ENCODE assay signal across 8 cellular contexts in genomic region chrX:104909694-104910093, GRCh38.
A peak's percentile ranks its signal among the peaks of the same experiment; 100 is the strongest.
DNase-seq lines count a peak whose midpoint lies in the region; ATAC-seq and TF ChIP-seq lines count a peak whose summit lies in the region.
"Not testable (repeated sequence)": the region's sequence is repeated elsewhere in the genome, so short reads cannot be mapped to it uniquely, and the experiment has no call there.

No MANE protein-coding gene starts in this region.

- intact Hi-C loops in right lobe of liver (cut with DNase I) = not testable (repeated sequence)

- H3K27me3 Mint-ChIP-seq in GM23338 (ENCODE audit: insufficient read depth, low read depth, poor library complexity); T-helper 1 cell treated with Interleukin-12 subunit alpha and Interleukin-12 subunit beta and Interleukin-4 antibody, amounts not matched to agents 30 μg/mL and 1 μg/mL, for 36 hours (ENCODE audit: low read depth); activated T-cell treated with anti-CD3 and anti-CD28 coated beads, Interleukin-2, amount 50 U/mL, for 24 hours; glutamatergic neuron (ENCODE audit: unreplicated experiment); osteocyte (ENCODE audit: unreplicated experiment): not testable (repeated sequence)

- 55% methylated on average over 7 of the region's 10 CpGs for WGBS in right lobe of liver (ENCODE audit: insufficient coverage, low coverage, low lambda C conversion rate, missing lambda C conversion rate)
- WGBS in suprapubic skin = 45% methylated on average over 4 of the region's 10 CpGs

- not testable (repeated sequence) for H3K9me2 ChIP-seq in GM23338 (ENCODE audit: insufficient read depth)

- in situ Hi-C loops in brain microvascular endothelial cell (cut with HindIII; ENCODE audit: low pct_ligation_motif_present, low sequenced_read_pairs) = not testable (repeated sequence)

- not testable (repeated sequence) for H3K27me3 ChIP-seq in GM23338 (ENCODE audit: insufficient read depth); brain microvascular endothelial cell (replicated peaks); right lobe of liver; suprapubic skin

- peak overlapping the region; percentile 64 for H3K4me3 ChIP-seq in GM23338
- peak overlapping the region; percentile 24 for H3K4me3 ChIP-seq in brain microvascular endothelial cell (ENCODE audit: low read depth, low read length)
- peak overlapping the region; percentile 22 to 38 (median 36) for H3K4me3 ChIP-seq in right lobe of liver
- peak overlapping the region; percentile 37 for H3K4me3 ChIP-seq in suprapubic skin

- H3K36me3 ChIP-seq in GM23338 (ENCODE audit: insufficient read depth); brain microvascular endothelial cell (replicated peaks); right lobe of liver; suprapubic skin: not testable (repeated sequence)

- TF ChIP-seq CTCF in GM23338 (conservative IDR thresholded peaks at IDR 0.05; ENCODE audit: low read depth in 2 of 2); brain microvascular endothelial cell (IDR thresholded peaks at IDR 0.05; ENCODE audit: low read depth, low read length, missing control alignments); glutamatergic neuron (IDR thresholded peaks at IDR 0.05; ENCODE audit: partially characterized antibody, unreplicated experiment); right lobe of liver (IDR thresholded peaks at IDR 0.05); osteocyte (IDR thresholded peaks at IDR 0.05); suprapubic skin (IDR thresholded peaks at IDR 0.05): not testable (repeated sequence)

- not testable (repeated sequence) for H3K4me1 ChIP-seq in GM23338 (ENCODE audit: insufficient read depth); right lobe of liver; suprapubic skin

- TF ChIP-seq POLR2A in right lobe of liver (IDR thresholded peaks at IDR 0.05); suprapubic skin (IDR thresholded peaks at IDR 0.05): not testable (repeated sequence)

- not testable (repeated sequence) for ATAC-seq in GM23338, right lobe of liver

- H3K4me3 Mint-ChIP-seq in GM23338 (peak overlapping the region; percentile 82), glutamatergic neuron (ENCODE audit: unreplicated experiment) (peak overlapping the region; percentile 77), osteocyte (ENCODE audit: unreplicated experiment) (peak overlapping the region; percentile 50)
- H3K4me3 Mint-ChIP-seq in T-helper 1 cell treated with Interleukin-12 subunit alpha and Interleukin-12 subunit beta and Interleukin-4 antibody, amounts not matched to agents 30 μg/mL and 1 μg/mL, for 36 hours = peak overlapping the region; percentile 67
- peak overlapping the region; percentile 64 for H3K4me3 Mint-ChIP-seq in activated T-cell treated with anti-CD3 and anti-CD28 coated beads, Interleukin-2, amount 50 U/mL, for 24 hours

- not testable (repeated sequence) for H3F3A ChIP-seq in GM23338 (replicated peaks; ENCODE audit: low read depth)

- not testable (repeated sequence) for H3K27ac Mint-ChIP-seq in GM23338; T-helper 1 cell treated with Interleukin-12 subunit alpha and Interleukin-12 subunit beta and Interleukin-4 antibody, amounts not matched to agents 30 μg/mL and 1 μg/mL, for 36 hours; activated T-cell treated with anti-CD3 and anti-CD28 coated beads, Interleukin-2, amount 50 U/mL, for 24 hours; glutamatergic neuron (ENCODE audit: unreplicated experiment); osteocyte (ENCODE audit: unreplicated experiment)

- not testable (repeated sequence) for H3K9me3 ChIP-seq in right lobe of liver, suprapubic skin

- peak overlapping the region; percentile 68 for H3K4me2 ChIP-seq in GM23338

- H3K79me2 ChIP-seq in GM23338 (replicated peaks; ENCODE audit: insufficient read depth) = not testable (repeated sequence)

- not testable (repeated sequence) for H3K4me1 Mint-ChIP-seq in GM23338; T-helper 1 cell treated with Interleukin-12 subunit alpha and Interleukin-12 subunit beta and Interleukin-4 antibody, amounts not matched to agents 30 μg/mL and 1 μg/mL, for 36 hours (ENCODE audit: low read depth); activated T-cell treated with anti-CD3 and anti-CD28 coated beads, Interleukin-2, amount 50 U/mL, for 24 hours (ENCODE audit: low read depth); glutamatergic neuron (ENCODE audit: low read depth, unreplicated experiment); osteocyte (ENCODE audit: unreplicated experiment)

- not testable (repeated sequence) for TF ChIP-seq EP300 in suprapubic skin (IDR thresholded peaks at IDR 0.05)

- not testable (repeated sequence) for H3K9me3 Mint-ChIP-seq in GM23338; T-helper 1 cell treated with Interleukin-12 subunit alpha and Interleukin-12 subunit beta and Interleukin-4 antibody, amounts not matched to agents 30 μg/mL and 1 μg/mL, for 36 hours; activated T-cell treated with anti-CD3 and anti-CD28 coated beads, Interleukin-2, amount 50 U/mL, for 24 hours; glutamatergic neuron (ENCODE audit: unreplicated experiment); osteocyte (ENCODE audit: unreplicated experiment)

- H2AFZ ChIP-seq in GM23338 = peak overlapping the region; percentile 66; the same call in 1 of the 2 replicates

- not testable (repeated sequence) for H4K20me1 ChIP-seq in GM23338 (replicated peaks; ENCODE audit: insufficient read depth)

- H3K36me3 Mint-ChIP-seq in GM23338 (ENCODE audit: low read depth); T-helper 1 cell treated with Interleukin-12 subunit alpha and Interleukin-12 subunit beta and Interleukin-4 antibody, amounts not matched to agents 30 μg/mL and 1 μg/mL, for 36 hours (ENCODE audit: low read depth); activated T-cell treated with anti-CD3 and anti-CD28 coated beads, Interleukin-2, amount 50 U/mL, for 24 hours (ENCODE audit: low read depth); glutamatergic neuron (ENCODE audit: unreplicated experiment); osteocyte (ENCODE audit: unreplicated experiment): not testable (repeated sequence)

- H3K27ac ChIP-seq in GM23338 (ENCODE audit: low read depth); brain microvascular endothelial cell; right lobe of liver; suprapubic skin: not testable (repeated sequence)

- peak; percentile 9 for DNase-seq in GM23338 (ENCODE audit: low spot score)
- peak; percentile 33 for DNase-seq in activated T-cell treated with anti-CD3 and anti-CD28 coated beads, Interleukin-2, amount 50 U/mL, for 24 hours
- not testable (repeated sequence) for DNase-seq in brain microvascular endothelial cell; right lobe of liver; osteocyte (ENCODE audit: extremely low spot score, unreplicated experiment); suprapubic skin (ENCODE audit: low spot score in 2 of 2)
- peak; percentile 20 for DNase-seq in glutamatergic neuron

TF ChIP-seq in GM23338, 12 proteins besides CTCF, POLR2A, EP300 and RAD21:
- TF ChIP-seq POLR2AphosphoS5 (IDR thresholded peaks at IDR 0.05; ENCODE audit: low read depth) = peak; percentile 36; the same call in 1 of the 2 replicates
